ENCODE assay signal across 8 cellular contexts in genomic region chr2:87077028-87077446, GRCh38. TPM values are rescaled to one million over a fixed set of nuclear protein-coding genes. Genes with fewer than 3 reads are reported as not detected.
DNase-seq lines count a peak whose midpoint lies in the region; ATAC-seq and TF ChIP-seq lines count a peak whose summit lies in the region.
"Not testable (repeated sequence)": the region's sequence is repeated elsewhere in the genome, so short reads cannot be mapped to it uniquely, and the experiment has no call there.

No MANE protein-coding gene starts in this region.

- peak overlapping the region; percentile 74 for H3K27ac ChIP-seq in CD8-positive, alpha-beta T cell (ENCODE audit: low read depth, low read length)
- H3K27ac ChIP-seq in OCI-LY3 (ENCODE audit: low read length) = peak overlapping the region; percentile 34; the same call in 1 of the 2 replicates
- H3K27ac ChIP-seq in dorsolateral prefrontal cortex = peak overlapping the region in 58 of 59 donors; percentile 82 to 99 (median 96)
- H3K27ac ChIP-seq in osteoblast (ENCODE audit: low read depth, low read length) = peak overlapping the region; percentile 80
- peak overlapping the region; percentile 65 for H3K27ac ChIP-seq in subcutaneous abdominal adipose tissue (ENCODE audit: low read depth, low read length)

- ATAC-seq in CD8-positive, alpha-beta T cell = peak; percentile 1

- H3K27me3 ChIP-seq in CD8-positive, alpha-beta T cell (ENCODE audit: insufficient read depth, low read length); OCI-LY3 (ENCODE audit: low read depth, low read length); dorsolateral prefrontal cortex; osteoblast (ENCODE audit: insufficient read depth, low read length); subcutaneous abdominal adipose tissue (ENCODE audit: control insufficient read depth in 5 of 5, insufficient read depth in 4 of 5, low read length in 5 of 5): not testable (repeated sequence)

- POLR2A ChIA-PET in CD8-positive, alpha-beta T cell (lab: Charles Lee) = not testable (repeated sequence)

- H3K4me2 ChIP-seq in OCI-LY3 (ENCODE audit: low read length) = peak overlapping the region; percentile 50
- H3K4me2 ChIP-seq in osteoblast (ENCODE audit: insufficient read depth, low read length) = peak overlapping the region; percentile 77

- CTCF ChIA-PET in CD8-positive, alpha-beta T cell (lab: Charles Lee) = not testable (repeated sequence)

- not testable (repeated sequence) for H3K36me3 Mint-ChIP-seq in CD8-positive, alpha-beta T cell; activated T-cell treated with anti-CD3 and anti-CD28 coated beads, Interleukin-2, amount 50 U/mL, for 24 hours (ENCODE audit: low read depth)

- H3K9me3 ChIP-seq in CD8-positive, alpha-beta T cell (ENCODE audit: low read length); OCI-LY3 (ENCODE audit: insufficient read depth, low read length); iPS-18c (ENCODE audit: control insufficient read depth, insufficient read depth, low read length); osteoblast (ENCODE audit: low read depth, low read length); subcutaneous abdominal adipose tissue (ENCODE audit: control insufficient read depth in 5 of 5, low read length in 5 of 5): not testable (repeated sequence)

- peak in 2 of 7 experiments; percentile 19 to 41 for DNase-seq in CD8-positive, alpha-beta T cell
- not testable (repeated sequence) for DNase-seq in HFF-Myc (ENCODE audit: extremely low read depth, low read depth); activated T-cell treated with anti-CD3 and anti-CD28 coated beads, Interleukin-2, amount 50 U/mL, for 24 hours; osteoblast (ENCODE audit: insufficient read length, low spot score, missing footprints)
- peak in 5 of 10 donors; percentile 22 to 60 (median 50) for DNase-seq in dorsolateral prefrontal cortex

- H3K27ac Mint-ChIP-seq in CD8-positive, alpha-beta T cell = peak overlapping the region; percentile 96
- H3K27ac Mint-ChIP-seq in activated T-cell treated with anti-CD3 and anti-CD28 coated beads, Interleukin-2, amount 50 U/mL, for 24 hours = peak overlapping the region; percentile 98

- not testable (repeated sequence) for H3K4me1 ChIP-seq in CD8-positive, alpha-beta T cell (ENCODE audit: insufficient read depth, low read length); OCI-LY3 (ENCODE audit: low read length); osteoblast (ENCODE audit: insufficient read depth, low read length); subcutaneous abdominal adipose tissue (ENCODE audit: control insufficient read depth in 5 of 5, insufficient read depth in 5 of 5, low read length in 5 of 5)

- H3K79me2 ChIP-seq in OCI-LY3 (ENCODE audit: low read length) = peaks cover 23% of the 10 kb centered on the region
- not testable (repeated sequence) for H3K79me2 ChIP-seq in osteoblast (ENCODE audit: insufficient read depth, low read length)

- H3K4me1 Mint-ChIP-seq in CD8-positive, alpha-beta T cell (ENCODE audit: low read depth) = peaks cover 11% of the 10 kb centered on the region
- H3K4me1 Mint-ChIP-seq in activated T-cell treated with anti-CD3 and anti-CD28 coated beads, Interleukin-2, amount 50 U/mL, for 24 hours (ENCODE audit: low read depth) = not testable (repeated sequence)

- H3K9ac ChIP-seq in OCI-LY3 (ENCODE audit: low read length) = peak overlapping the region; percentile 62
- not testable (repeated sequence) for H3K9ac ChIP-seq in subcutaneous abdominal adipose tissue (ENCODE audit: low read length in 5 of 5)

- H3K4me3 Mint-ChIP-seq in CD8-positive, alpha-beta T cell = peak overlapping the region; percentile 90
- peak overlapping the region; percentile 88 for H3K4me3 Mint-ChIP-seq in activated T-cell treated with anti-CD3 and anti-CD28 coated beads, Interleukin-2, amount 50 U/mL, for 24 hours

- not testable (repeated sequence) for TF ChIP-seq CTCF in CD8-positive, alpha-beta T cell (IDR thresholded peaks at IDR 0.05); HFF-Myc (IDR thresholded peaks at IDR 0.05; ENCODE audit: low read depth, low read length, missing control alignments); OCI-LY3 (IDR thresholded peaks at IDR 0.05; ENCODE audit: low read depth, low read length); dorsolateral prefrontal cortex (IDR thresholded peaks at IDR 0.05 in 54 of 56, conservative IDR thresholded peaks at IDR 0.05 in 2 of 56; ENCODE audit: low read depth in 1 of 56, partially characterized antibody in 56 of 56); osteoblast (IDR thresholded peaks at IDR 0.05; ENCODE audit: extremely low read depth, low read depth, low read length)

- H3K9me3 Mint-ChIP-seq in CD8-positive, alpha-beta T cell; activated T-cell treated with anti-CD3 and anti-CD28 coated beads, Interleukin-2, amount 50 U/mL, for 24 hours: not testable (repeated sequence)

- not testable (repeated sequence) for H3K27me3 Mint-ChIP-seq in CD8-positive, alpha-beta T cell (ENCODE audit: low read depth); activated T-cell treated with anti-CD3 and anti-CD28 coated beads, Interleukin-2, amount 50 U/mL, for 24 hours

- H3K36me3 ChIP-seq in CD8-positive, alpha-beta T cell (ENCODE audit: insufficient read depth, low read length); OCI-LY3 (replicated peaks; ENCODE audit: low read depth, low read length); osteoblast (ENCODE audit: insufficient read depth, low read length); subcutaneous abdominal adipose tissue (ENCODE audit: control insufficient read depth in 5 of 5, insufficient read depth in 5 of 5, low read length in 5 of 5): not testable (repeated sequence)

- H4K20me1 ChIP-seq in OCI-LY3 (ENCODE audit: insufficient read depth, low read length); osteoblast (ENCODE audit: insufficient read depth, low read length): not testable (repeated sequence)

- peak overlapping the region; percentile 60 for H3K4me3 ChIP-seq in CD8-positive, alpha-beta T cell (ENCODE audit: low read depth, low read length)
- H3K4me3 ChIP-seq in HFF-Myc (replicated peaks; ENCODE audit: low read depth, low read length) (peak overlapping the region; percentile 51), OCI-LY3 (ENCODE audit: low read length) (peak overlapping the region; percentile 78), dorsolateral prefrontal cortex (peak overlapping the region; percentile 21 to 85 (median 73)), iPS-18c (ENCODE audit: insufficient read depth, low read depth, low read length) (peak overlapping the region; percentile 49; the same call in 1 of the 2 replicates), osteoblast (ENCODE audit: insufficient read depth, low read length) (peak overlapping the region; percentile 69), subcutaneous abdominal adipose tissue (ENCODE audit: low read depth in 1 of 5, low read length in 5 of 5) (peak overlapping the region in 4 of 5 donors; percentile 55 to 69 (median 63))

- intact Hi-C loops in CD8-positive, alpha-beta T cell (cut with DNase I, micrococcal nuclease); dorsolateral prefrontal cortex (cut with DNase I): not testable (repeated sequence)

- not testable (repeated sequence) for H2AFZ ChIP-seq in OCI-LY3 (ENCODE audit: low read depth, low read length)
- H2AFZ ChIP-seq in osteoblast (ENCODE audit: low read length) = peak overlapping the region; percentile 78

RNA-seq across cellular contexts. Expression of gene PLGLB1, which starts 55.4 kb away (rescaled TPM):
- total RNA-seq in CD8-positive, alpha-beta T cell = 1 to 10 TPM; 1.3 to 1.7 TPM
- 10 to 100 TPM in 118 of 120 experiments, 1 to 10 TPM in 2; 8.1 to 40.8 (median 19.5) TPM for total RNA-seq in dorsolateral prefrontal cortex
- total RNA-seq in osteoblast = 1.8 and 2.9 TPM in 2 replicates

Comparison
In these comparisons a context has a peak if more than half of its experiments do, and no peak if none do; other contexts are left out.
1. H3K27ac ChIP-seq: peak in every context shown above with its lines; median percentile 96 in dorsolateral prefrontal cortex; 80 in osteoblast; 74 in CD8-positive, alpha-beta T cell; 65 in subcutaneous abdominal adipose tissue; 34 in OCI-LY3.